In genomic region chr2:184695-185094, GRCh38 we compare ENCODE assay signal across 20 cellular contexts.
DNase-seq lines count a peak whose midpoint lies in the region; ATAC-seq and TF ChIP-seq lines count a peak whose summit lies in the region.
"Had no signal": no experiment of that assay in that cellular context is flagged by ENCODE, and none has a peak within 500 bp of the region (broad histone marks: within the 10 kb centered on the region; RNA-seq: fewer than 3 reads in every experiment).

No MANE protein-coding gene starts in this region.

- CTCF ChIA-PET in activated CD4-positive, alpha-beta T cell treated with anti-CD3 and anti-CD28 coated beads, Interleukin-2, amount 10 ng/mL, durations not matched to agents 7 days and 5 days (lab: Charles Lee): no interaction called here

- peaks cover 2% of the 10 kb centered on the region for H3K27me3 Mint-ChIP-seq in activated CD4-positive, alpha-beta T cell treated with anti-CD3 and anti-CD28 coated beads, Interleukin-2, amount 10 ng/mL, durations not matched to agents 24 days and 14 days
- peaks cover 2% of the 10 kb centered on the region for H3K27me3 Mint-ChIP-seq in activated CD4-positive, alpha-beta T cell treated with anti-CD3 and anti-CD28 coated beads, Interleukin-2, amount 10 ng/mL, durations not matched to agents 7 days and 5 days
- H3K27me3 Mint-ChIP-seq in natural killer cell (ENCODE audit: low read depth in 2 of 2) (no peaks in the 10 kb centered on the region), chondrocyte (ENCODE audit: low read depth) (no peaks in the 10 kb centered on the region)
- peaks cover 0 to 7% of the 10 kb centered on the region in 2 donors for H3K27me3 Mint-ChIP-seq in natural killer cell treated with Interleukin-12 subunit alpha and Interleukin-12 subunit beta and Interleukin-15 and Interleukin-18, amount 100 ng/mL, for 72 hours
- H3K27me3 Mint-ChIP-seq: CD4-positive, CD25-positive, alpha-beta regulatory T cell had no signal

- H3K36me3 Mint-ChIP-seq in activated CD4-positive, alpha-beta T cell treated with anti-CD3 and anti-CD28 coated beads, Interleukin-2, amount 10 ng/mL, durations not matched to agents 24 days and 14 days (ENCODE audit: low read depth): no peaks in the 10 kb centered on the region
- H3K36me3 Mint-ChIP-seq in activated CD4-positive, alpha-beta T cell treated with anti-CD3 and anti-CD28 coated beads, Interleukin-2, amount 10 ng/mL, durations not matched to agents 7 days and 5 days (ENCODE audit: low read depth): peaks cover 6% of the 10 kb centered on the region
- peaks cover 8% of the 10 kb centered on the region for H3K36me3 Mint-ChIP-seq in natural killer cell
- peaks cover 35% of the 10 kb centered on the region for H3K36me3 Mint-ChIP-seq in natural killer cell treated with Interleukin-12 subunit alpha and Interleukin-12 subunit beta and Interleukin-15 and Interleukin-18, amount 100 ng/mL, for 72 hours
- peaks cover 3% of the 10 kb centered on the region for H3K36me3 Mint-ChIP-seq in chondrocyte (ENCODE audit: low read depth)

- no peaks in the 10 kb centered on the region for H3K27me3 ChIP-seq in foreskin keratinocyte
- H3K27me3 ChIP-seq: BLaER1 had no signal

- POLR2A ChIA-PET in activated CD4-positive, alpha-beta T cell treated with anti-CD3 and anti-CD28 coated beads, Interleukin-2, amount 10 ng/mL, durations not matched to agents 7 days and 5 days (lab: Charles Lee): no interaction called here

- no peak overlapping the region for H3K27ac Mint-ChIP-seq in activated CD4-positive, alpha-beta T cell treated with anti-CD3 and anti-CD28 coated beads, Interleukin-2, amount 10 ng/mL, durations not matched to agents 24 days and 14 days
- H3K27ac Mint-ChIP-seq in activated CD4-positive, alpha-beta T cell treated with anti-CD3 and anti-CD28 coated beads, Interleukin-2, amount 10 ng/mL, durations not matched to agents 7 days and 5 days: no peak overlapping the region
- H3K27ac Mint-ChIP-seq in natural killer cell (no peak overlapping the region), chondrocyte (ENCODE audit: unreplicated experiment) (peak overlapping the region; percentile 9)
- no peak overlapping the region for H3K27ac Mint-ChIP-seq in natural killer cell treated with Interleukin-12 subunit alpha and Interleukin-12 subunit beta and Interleukin-15 and Interleukin-18, amount 100 ng/mL, for 72 hours
- H3K27ac Mint-ChIP-seq: B cell; CD4-positive, CD25-positive, alpha-beta regulatory T cell; CD8-positive, alpha-beta memory T cell had no signal

- peak overlapping the region; percentile 36 for H3K27ac ChIP-seq in foreskin keratinocyte
- H3K27ac ChIP-seq: 22Rv1, BLaER1, C4-2B had no signal

- H3K4me3 Mint-ChIP-seq in activated CD4-positive, alpha-beta T cell treated with anti-CD3 and anti-CD28 coated beads, Interleukin-2, amount 10 ng/mL, durations not matched to agents 24 days and 14 days: no peak overlapping the region
- H3K4me3 Mint-ChIP-seq in activated CD4-positive, alpha-beta T cell treated with anti-CD3 and anti-CD28 coated beads, Interleukin-2, amount 10 ng/mL, durations not matched to agents 7 days and 5 days: no peak overlapping the region
- H3K4me3 Mint-ChIP-seq in natural killer cell: no peak overlapping the region
- H3K4me3 Mint-ChIP-seq in natural killer cell treated with Interleukin-12 subunit alpha and Interleukin-12 subunit beta and Interleukin-15 and Interleukin-18, amount 100 ng/mL, for 72 hours: no peak overlapping the region
- H3K4me3 Mint-ChIP-seq in chondrocyte (ENCODE audit: unreplicated experiment): no peak overlapping the region
- H3K4me3 Mint-ChIP-seq: B cell; CD4-positive, CD25-positive, alpha-beta regulatory T cell had no signal

- intact Hi-C loops in activated CD4-positive, alpha-beta T cell treated with anti-CD3 and anti-CD28 coated beads, Interleukin-2, amount 10 ng/mL, durations not matched to agents 24 days and 14 days (cut with micrococcal nuclease): no loop called here
- intact Hi-C loops in natural killer cell (cut with micrococcal nuclease): no loop called here
- intact Hi-C loops in left cardiac atrium (cut with DNase I): no loop called here

- TF ChIP-seq CTCF in natural killer cell (IDR thresholded peaks at IDR 0.05): no peak
- no peak for TF ChIP-seq CTCF in chondrocyte (IDR thresholded peaks at IDR 0.05)
- TF ChIP-seq CTCF in foreskin keratinocyte (conservative IDR thresholded peaks at IDR 0.05): no peak

- peaks cover 26% of the 10 kb centered on the region for H3K9me3 Mint-ChIP-seq in activated CD4-positive, alpha-beta T cell treated with anti-CD3 and anti-CD28 coated beads, Interleukin-2, amount 10 ng/mL, durations not matched to agents 24 days and 14 days
- peaks cover 44% of the 10 kb centered on the region for H3K9me3 Mint-ChIP-seq in activated CD4-positive, alpha-beta T cell treated with anti-CD3 and anti-CD28 coated beads, Interleukin-2, amount 10 ng/mL, durations not matched to agents 7 days and 5 days
- peaks cover 5 to 8% of the 10 kb centered on the region in 2 donors for H3K9me3 Mint-ChIP-seq in natural killer cell
- H3K9me3 Mint-ChIP-seq in natural killer cell treated with Interleukin-12 subunit alpha and Interleukin-12 subunit beta and Interleukin-15 and Interleukin-18, amount 100 ng/mL, for 72 hours: peaks cover 8% of the 10 kb centered on the region
- peaks cover 9% of the 10 kb centered on the region for H3K9me3 Mint-ChIP-seq in chondrocyte (ENCODE audit: low read depth)

- H3K4me1 Mint-ChIP-seq in activated CD4-positive, alpha-beta T cell treated with anti-CD3 and anti-CD28 coated beads, Interleukin-2, amount 10 ng/mL, durations not matched to agents 24 days and 14 days: no peaks in the 10 kb centered on the region
- peaks cover 2% of the 10 kb centered on the region for H3K4me1 Mint-ChIP-seq in activated CD4-positive, alpha-beta T cell treated with anti-CD3 and anti-CD28 coated beads, Interleukin-2, amount 10 ng/mL, durations not matched to agents 7 days and 5 days
- H3K4me1 Mint-ChIP-seq in natural killer cell (peaks cover 30 to 34% of the 10 kb centered on the region in 2 donors), chondrocyte (ENCODE audit: low read depth) (peaks cover 32% of the 10 kb centered on the region)
- peaks cover 17 to 25% of the 10 kb centered on the region in 2 donors for H3K4me1 Mint-ChIP-seq in natural killer cell treated with Interleukin-12 subunit alpha and Interleukin-12 subunit beta and Interleukin-15 and Interleukin-18, amount 100 ng/mL, for 72 hours (ENCODE audit: low read depth in 2 of 2)
- H3K4me1 Mint-ChIP-seq: B cell had no signal

- DNase-seq in activated CD4-positive, alpha-beta T cell treated with anti-CD3 and anti-CD28 coated beads, Interleukin-2, amount 10 ng/mL, durations not matched to agents 24 days and 14 days: peak; percentile 17
- DNase-seq in activated CD4-positive, alpha-beta T cell treated with anti-CD3 and anti-CD28 coated beads, Interleukin-2, amount 10 ng/mL, durations not matched to agents 7 days and 5 days: no peak
- DNase-seq in natural killer cell: no peak
- no peak for DNase-seq in natural killer cell treated with Interleukin-12 subunit alpha and Interleukin-12 subunit beta and Interleukin-15 and Interleukin-18, amount 100 ng/mL, for 72 hours (ENCODE audit: low spot score)
- DNase-seq in chondrocyte (ENCODE audit: low spot score): no peak
- no peak for DNase-seq in foreskin keratinocyte
- DNase-seq in NCI-H2107 (lab: John Stamatoyannopoulos, UW): no peak
- no peak for DNase-seq in left cardiac atrium
- DNase-seq: CD4-positive, CD25-positive, alpha-beta regulatory T cell; CD8-positive, alpha-beta memory T cell; DMS 273 treated with DMSO at 0.1 percent for 48 hours; DMS79; EL; GDM1; GOT3 had no signal

- ATAC-seq in natural killer cell (peak in 2 of 3 donors; percentile 44 to 54), foreskin keratinocyte (peak; percentile 62), left cardiac atrium (no peak)
- ATAC-seq in natural killer cell treated with Interleukin-12 subunit alpha and Interleukin-12 subunit beta and Interleukin-15 and Interleukin-18, amount 100 ng/mL, for 72 hours: no peak

- H3K4me1 ChIP-seq in foreskin keratinocyte: peaks cover 11% of the 10 kb centered on the region
- H3K4me1 ChIP-seq: BLaER1, HAP-1 had no signal

Comparison
In these comparisons a context has a peak if more than half of its experiments do, and no peak if none do; other contexts are left out.
1. ATAC-seq: peak in natural killer cell (2 of 3) and foreskin keratinocyte (single experiment); none in natural killer cell treated with Interleukin-12 subunit alpha and Interleukin-12 subunit beta and Interleukin-15 and Interleukin-18, amount 100 ng/mL, for 72 hours (0 of 2) and left cardiac atrium (0 of 2).